In the genomic region with DNA sequence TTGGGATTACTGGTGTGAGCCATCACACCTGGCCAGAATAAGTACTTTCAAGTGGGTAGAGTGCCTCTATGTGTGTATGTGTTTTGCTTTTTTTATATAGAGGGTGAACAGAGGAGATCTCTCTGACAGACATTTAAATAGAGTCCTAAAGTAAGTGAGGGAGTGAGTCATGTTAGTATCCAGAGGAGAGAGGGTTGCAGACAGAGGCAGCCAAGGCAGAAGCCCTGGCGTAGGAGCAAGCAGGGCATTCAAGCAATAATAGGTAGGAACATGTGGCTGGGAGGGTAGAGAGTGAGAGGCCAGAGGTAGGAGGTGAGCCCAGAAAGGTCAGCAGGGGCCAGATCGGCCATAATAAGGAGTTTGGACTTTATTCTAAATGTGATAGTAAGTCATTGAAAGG, we compare ENCODE assay signal across 1 cellular context.
TF ChIP-seq lines count a peak whose summit lies in the region.

No MANE protein-coding gene starts in this region.

TF ChIP-seq in IMR-90, 13 proteins besides CTCF, POLR2A, EP300 and RAD21:
- TF ChIP-seq, protein P1, sequence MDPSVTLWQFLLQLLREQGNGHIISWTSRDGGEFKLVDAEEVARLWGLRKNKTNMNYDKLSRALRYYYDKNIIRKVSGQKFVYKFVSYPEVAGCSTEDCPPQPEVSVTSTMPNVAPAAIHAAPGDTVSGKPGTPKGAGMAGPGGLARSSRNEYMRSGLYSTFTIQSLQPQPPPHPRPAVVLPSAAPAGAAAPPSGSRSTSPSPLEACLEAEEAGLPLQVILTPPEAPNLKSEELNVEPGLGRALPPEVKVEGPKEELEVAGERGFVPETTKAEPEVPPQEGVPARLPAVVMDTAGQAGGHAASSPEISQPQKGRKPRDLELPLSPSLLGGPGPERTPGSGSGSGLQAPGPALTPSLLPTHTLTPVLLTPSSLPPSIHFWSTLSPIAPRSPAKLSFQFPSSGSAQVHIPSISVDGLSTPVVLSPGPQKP (IDR thresholded peaks at IDR 0.05; ENCODE audit: borderline replicate concordance, low read depth, low read length): no peak
- no peak for TF ChIP-seq MAZ (IDR thresholded peaks at IDR 0.05; ENCODE audit: borderline replicate concordance, low read depth, low read length)
- no peak for TF ChIP-seq NFE2L2 (IDR thresholded peaks at IDR 0.05; ENCODE audit: low read depth, low read length)
- TF ChIP-seq RFX5 (IDR thresholded peaks at IDR 0.05; ENCODE audit: low read depth, low read length): no peak
- TF ChIP-seq BHLHE40 (IDR thresholded peaks at IDR 0.05; ENCODE audit: low read depth, low read length): no peak
- no peak for TF ChIP-seq RCOR1 (IDR thresholded peaks at IDR 0.05; ENCODE audit: insufficient replicate concordance, low read length)
- TF ChIP-seq, protein P2, sequence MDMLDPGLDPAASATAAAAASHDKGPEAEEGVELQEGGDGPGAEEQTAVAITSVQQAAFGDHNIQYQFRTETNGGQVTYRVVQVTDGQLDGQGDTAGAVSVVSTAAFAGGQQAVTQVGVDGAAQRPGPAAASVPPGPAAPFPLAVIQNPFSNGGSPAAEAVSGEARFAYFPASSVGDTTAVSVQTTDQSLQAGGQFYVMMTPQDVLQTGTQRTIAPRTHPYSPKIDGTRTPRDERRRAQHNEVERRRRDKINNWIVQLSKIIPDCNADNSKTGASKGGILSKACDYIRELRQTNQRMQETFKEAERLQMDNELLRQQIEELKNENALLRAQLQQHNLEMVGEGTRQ (IDR thresholded peaks at IDR 0.05; ENCODE audit: low read depth, low read length): no peak
- TF ChIP-seq CEBPB (IDR thresholded peaks at IDR 0.05; ENCODE audit: low read depth, low read length): no peak
- TF ChIP-seq FOS (IDR thresholded peaks at IDR 0.05; ENCODE audit: low read depth, low read length): no peak
- TF ChIP-seq MXI1 (IDR thresholded peaks at IDR 0.05; ENCODE audit: borderline replicate concordance, low read depth, low read length): no peak
- no peak for TF ChIP-seq SMC3 (IDR thresholded peaks at IDR 0.05; ENCODE audit: low read depth, low read length)
- TF ChIP-seq CHD1 (IDR thresholded peaks at IDR 0.05; ENCODE audit: low read depth, low read length): no peak
- no peak for TF ChIP-seq MAFK (IDR thresholded peaks at IDR 0.05; ENCODE audit: low read depth, low read length)
